14 cellular contexts compared by ENCODE assay signal in the genomic region with DNA sequence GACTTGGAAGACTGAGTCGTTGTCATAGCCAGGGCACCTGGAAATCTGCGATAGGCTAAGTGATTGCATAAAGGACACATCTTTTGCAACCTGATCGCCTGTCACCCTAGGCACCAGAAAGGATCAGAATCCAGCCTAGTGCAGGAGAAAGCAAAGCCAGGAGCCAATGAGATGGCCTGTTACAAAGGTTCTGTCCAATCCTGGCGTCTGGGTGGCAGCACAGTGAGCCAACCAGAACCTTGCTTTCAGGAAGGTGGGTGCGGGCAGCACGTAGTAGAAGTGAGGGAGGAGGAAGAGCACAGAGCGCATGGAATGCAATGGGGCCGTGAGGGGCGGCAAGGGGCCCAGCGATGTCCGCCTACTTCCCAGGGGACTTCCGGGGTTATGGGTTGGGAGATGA.
DNase-seq lines count a peak whose midpoint lies in the region; ATAC-seq, FAIRE-seq and TF ChIP-seq lines count a peak whose summit lies in the region.
"Had no signal": no experiment of that assay in that cellular context is flagged by ENCODE, and none has a peak within 500 bp of the region (broad histone marks: within the 10 kb centered on the region; RNA-seq: fewer than 3 reads in every experiment).

No MANE protein-coding gene starts in this region.

- TF ChIP-seq POLR2A in Peyer's patch (IDR thresholded peaks at IDR 0.05) (no peak), H1 (IDR thresholded peaks at IDR 0.05; ENCODE audit: control extremely low read depth in 1 of 2, low read depth in 2 of 2, low read length in 2 of 2) (no peak)

- no peak overlapping the region for H3K27ac ChIP-seq in CD4-positive, alpha-beta T cell (ENCODE audit: low read depth, low read length)
- H3K27ac ChIP-seq in Peyer's patch (peak overlapping the region in 1 of 4 donors; percentile 6), H1 (ENCODE audit: low read depth, low read length) (no peak overlapping the region)
- H3K27ac ChIP-seq: right atrium auricular region, RWPE1 had no signal

- TF ChIP-seq RAD21 in H1 (IDR thresholded peaks at IDR 0.05 in 1 of 2, conservative IDR thresholded peaks at IDR 0.05 in 1 of 2; ENCODE audit: low read depth in 2 of 2, low read length in 2 of 2), result no peak

- H3K36me3 Mint-ChIP-seq in CD4-positive, alpha-beta T cell (ENCODE audit: low read depth), result no peaks in the 10 kb centered on the region
- H3K36me3 Mint-ChIP-seq: CD4-positive, CD25-positive, alpha-beta regulatory T cell had no signal

- no peak overlapping the region for H2AK5ac ChIP-seq in H1 (ENCODE audit: low read depth, low read length)

- no peaks in the 10 kb centered on the region; the same call in 1 of the 2 replicates for H3K79me1 ChIP-seq in H1 (ENCODE audit: low read depth, low read length)

- H3K4me1 Mint-ChIP-seq in CD4-positive, alpha-beta T cell (ENCODE audit: low read depth), result no peaks in the 10 kb centered on the region
- H3K4me1 Mint-ChIP-seq: CD4-positive, CD25-positive, alpha-beta regulatory T cell had no signal

- H3K23me2 ChIP-seq in H1 (ENCODE audit: low read depth, low read length), result no peaks in the 10 kb centered on the region

- H4K5ac ChIP-seq in H1 (ENCODE audit: insufficient read length, low read depth, low read length), result no peak overlapping the region

- H2BK5ac ChIP-seq in H1 (ENCODE audit: low read depth, low read length), result no peak overlapping the region

- no peak overlapping the region for H3K27ac Mint-ChIP-seq in CD4-positive, alpha-beta T cell
- H3K27ac Mint-ChIP-seq: CD4-positive, CD25-positive, alpha-beta regulatory T cell had no signal

- no peak overlapping the region for H2BK15ac ChIP-seq in H1 (ENCODE audit: low read length)

- intact Hi-C loops in CD4-positive, alpha-beta T cell (cut with DNase I, micrococcal nuclease), result loop anchor here in 1 of 2 experiments (10.0 kb wide), 1 partner anchor 314 kb away; no protein-coding TSS in a partner anchor

- no peak overlapping the region for H2BK120ac ChIP-seq in H1 (replicated peaks; ENCODE audit: low read depth, low read length)

- no peak for ATAC-seq in CD4-positive, alpha-beta T cell (ENCODE audit: poor library complexity)
- ATAC-seq in GM19025 (IDR thresholded peaks at IDR 0.05; ENCODE audit: low read depth, unreplicated experiment) (peak; percentile 35), HG03442 (IDR thresholded peaks at IDR 0.05; ENCODE audit: unreplicated experiment) (no peak)

- H3K4me3 Mint-ChIP-seq in CD4-positive, alpha-beta T cell, result peak overlapping the region; percentile 43
- H3K4me3 Mint-ChIP-seq: CD4-positive, CD25-positive, alpha-beta regulatory T cell had no signal

- DNase-seq in CD4-positive, alpha-beta T cell, result peak in 1 of 10 experiments; percentile 3
- DNase-seq in Peyer's patch (peak in 2 of 3 donors; percentile 27 to 70), H1 (ENCODE audit: low read depth in 1 of 2, low spot score in 2 of 2) (no peak), NCI-H748 treated with DMSO at 0.1 percent for 48 hours (lab: John Stamatoyannopoulos, UW) (no peak), CD1c-positive myeloid dendritic cell (ENCODE audit: extremely low spot score) (no peak), HuH-7.5 (ENCODE audit: low spot score) (no peak)
- DNase-seq: CD4-positive, CD25-positive, alpha-beta regulatory T cell; NCI-H2171; substantia nigra had no signal

- peak overlapping the region in 1 of 4 donors; percentile 27 for H3K4me3 ChIP-seq in Peyer's patch
- H3K4me3 ChIP-seq in H1 (ENCODE audit: extremely low read depth in 1 of 4, insufficient read depth in 2 of 4, low read depth in 3 of 4, low read length in 4 of 4), result no peak overlapping the region
- H3K4me3 ChIP-seq: right atrium auricular region had no signal

- H3K36me3 ChIP-seq in Peyer's patch (no peaks in the 10 kb centered on the region), H1 (ENCODE audit: control insufficient read depth in 2 of 4, insufficient read depth in 4 of 4, low read length in 3 of 4) (no peaks in the 10 kb centered on the region)
- H3K36me3 ChIP-seq: right atrium auricular region had no signal

- H3K27me3 ChIP-seq in CD4-positive, alpha-beta T cell (ENCODE audit: control insufficient read depth, insufficient read depth, low read length), result no peaks in the 10 kb centered on the region
- H3K27me3 ChIP-seq in Peyer's patch (no peaks in the 10 kb centered on the region), H1 (replicated peaks in 1 of 4; ENCODE audit: control insufficient read depth in 3 of 4, extremely low read depth in 1 of 4, insufficient read depth in 3 of 4, low read length in 3 of 4) (no peaks in the 10 kb centered on the region)
- H3K27me3 ChIP-seq: right atrium auricular region had no signal

- peaks cover 9% of the 10 kb centered on the region for H3K27me3 Mint-ChIP-seq in CD4-positive, alpha-beta T cell

- H3K23ac ChIP-seq in H1 (ENCODE audit: insufficient read length), result no peak overlapping the region

- H3K79me2 ChIP-seq in H1 (ENCODE audit: control insufficient read depth in 1 of 2, insufficient read depth in 2 of 2, low read length in 2 of 2), result no peaks in the 10 kb centered on the region

- no peaks in the 10 kb centered on the region for H3K9me3 ChIP-seq in CD4-positive, alpha-beta T cell (ENCODE audit: control insufficient read depth, low read length)
- H3K9me3 ChIP-seq in Peyer's patch (no peaks in the 10 kb centered on the region), H1 (ENCODE audit: insufficient read depth in 2 of 2, low read depth in 1 of 2, low read length in 1 of 2) (no peaks in the 10 kb centered on the region)
- H3K9me3 ChIP-seq: right atrium auricular region had no signal

- H3K18ac ChIP-seq in H1 (ENCODE audit: extremely low read depth, low read length), result no peak overlapping the region

- no peak overlapping the region for H4K91ac ChIP-seq in H1 (replicated peaks; ENCODE audit: insufficient read length, low read length)

- H3K56ac ChIP-seq in H1 (replicated peaks; ENCODE audit: insufficient read length, low read depth, low read length), result no peak overlapping the region

- H3K4me1 ChIP-seq in Peyer's patch (no peaks in the 10 kb centered on the region), H1 (replicated peaks in 1 of 4; ENCODE audit: control insufficient read depth in 3 of 4, insufficient read depth in 4 of 4, low read length in 3 of 4) (no peaks in the 10 kb centered on the region)
- H3K4me1 ChIP-seq: right atrium auricular region had no signal

- no peak for FAIRE-seq in H1 (lab: Jason Lieb, UNC)
- FAIRE-seq: endometrium had no signal

- H3K9ac ChIP-seq in H1 (replicated peaks in 1 of 4; ENCODE audit: extremely low read depth in 1 of 4, low read depth in 3 of 4, low read length in 3 of 4), result no peak overlapping the region

- no peak overlapping the region for H4K8ac ChIP-seq in H1 (ENCODE audit: extremely low read depth, insufficient read depth, low read length)

- no peaks in the 10 kb centered on the region for H3K9me3 Mint-ChIP-seq in CD4-positive, alpha-beta T cell

- no peak overlapping the region for H3K4ac ChIP-seq in H1 (replicated peaks; ENCODE audit: insufficient read length, low read depth, low read length)

- WGBS in H1 (ENCODE audit: extremely low coverage in 1 of 2, insufficient coverage in 1 of 2, insufficient read length in 1 of 2, insufficient replicate concordance in 2 of 2, low coverage in 1 of 2, low lambda C conversion rate in 2 of 2, missing lambda C conversion rate in 1 of 2), 2 experiments, result 96% methylated on average over 12 of the region's 12 CpGs; no CpG with 5 or more reads in 1 of the 2 experiments

- TF ChIP-seq EP300 in H1 (IDR thresholded peaks at IDR 0.05; ENCODE audit: borderline replicate concordance in 1 of 2, low read depth in 2 of 2, low read length in 2 of 2), result no peak

- H4K20me1 ChIP-seq in H1 (replicated peaks in 1 of 2; ENCODE audit: control insufficient read depth in 1 of 2, insufficient read depth in 2 of 2, low read length in 2 of 2), result no peaks in the 10 kb centered on the region

- no peak overlapping the region for H2BK20ac ChIP-seq in H1 (ENCODE audit: low read length)

- H2AFZ ChIP-seq in H1 (ENCODE audit: low read length), result peak overlapping the region; percentile 63; the same call in 1 of the 2 replicates

- CTCF ChIA-PET in CD4-positive, alpha-beta T cell (lab: Charles Lee), result no interaction called here
- CTCF ChIA-PET in H1 (lab: Charles Lee; ENCODE audit: partially characterized antibody), result interaction anchor here (1.1 to 2.3 kb wide), 2 partner anchors 7 to 51 kb away, joined by 5 read pairs; no protein-coding TSS in a partner anchor

- POLR2A ChIA-PET in CD4-positive, alpha-beta T cell (lab: Charles Lee), result no interaction called here
- POLR2A ChIA-PET in H1 (lab: Charles Lee; ENCODE audit: partially characterized antibody), result no interaction called here

- no peak overlapping the region for H3K14ac ChIP-seq in H1 (ENCODE audit: insufficient read length)

- H3K4me2 ChIP-seq in H1 (ENCODE audit: insufficient read depth in 1 of 2, low read depth in 2 of 2, low read length in 2 of 2), result no peak overlapping the region

- H2BK12ac ChIP-seq in H1 (ENCODE audit: low read depth, low read length), result no peak overlapping the region

- TF ChIP-seq CTCF in CD4-positive, alpha-beta T cell (IDR thresholded peaks at IDR 0.05), result no peak
- TF ChIP-seq CTCF in Peyer's patch (IDR thresholded peaks at IDR 0.05) (no peak), H1 (IDR thresholded peaks at IDR 0.05; ENCODE audit: control extremely low read depth in 1 of 3, insufficient read depth in 1 of 3, low read depth in 1 of 3, low read length in 3 of 3) (no peak)

TF ChIP-seq in H1, 55 proteins besides CTCF, POLR2A, EP300 and RAD21:
- TF ChIP-seq, protein P1, sequence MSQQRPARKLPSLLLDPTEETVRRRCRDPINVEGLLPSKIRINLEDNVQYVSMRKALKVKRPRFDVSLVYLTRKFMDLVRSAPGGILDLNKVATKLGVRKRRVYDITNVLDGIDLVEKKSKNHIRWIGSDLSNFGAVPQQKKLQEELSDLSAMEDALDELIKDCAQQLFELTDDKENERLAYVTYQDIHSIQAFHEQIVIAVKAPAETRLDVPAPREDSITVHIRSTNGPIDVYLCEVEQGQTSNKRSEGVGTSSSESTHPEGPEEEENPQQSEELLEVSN (IDR thresholded peaks at IDR 0.05), result no peak
- 0 out of 2 replicates have a peak, but pooled peaks have one; percentile 42 for TF ChIP-seq SP1 (IDR thresholded peaks at IDR 0.05; ENCODE audit: low read depth, low read length)
TF ChIP-seq in H1: peak in this region for 1.

Comparison
In these comparisons a context has a peak if more than half of its experiments do, and no peak if none do; other contexts are left out.
1. DNase-seq: peak in Peyer's patch (2 of 3); none in H1 (0 of 2), NCI-H748 treated with DMSO at 0.1 percent for 48 hours (single experiment), CD1c-positive myeloid dendritic cell (single experiment) and HuH-7.5 (single experiment).